8 cellular contexts compared by ENCODE assay signal in genomic region chr7:90613088-90613498, GRCh38. TPM values are rescaled to one million over a fixed set of nuclear protein-coding genes. Genes with fewer than 3 reads are reported as not detected.
DNase-seq lines count a peak whose midpoint lies in the region; ATAC-seq and TF ChIP-seq lines count a peak whose summit lies in the region.

No MANE protein-coding gene starts in this region.

- H3K36me3 Mint-ChIP-seq in CD8-positive, alpha-beta T cell: no peaks in the 10 kb centered on the region

- no peak overlapping the region for H3K4me3 ChIP-seq in fibroblast of pulmonary artery (replicated peaks; ENCODE audit: low read depth, low read length)
- H3K4me3 ChIP-seq in CD8-positive, alpha-beta T cell (ENCODE audit: low read depth, low read length): no peak overlapping the region

- POLR2A ChIA-PET in CD8-positive, alpha-beta T cell (lab: Charles Lee): no interaction called here

- TF ChIP-seq POLR2A in GM18505 (IDR thresholded peaks at IDR 0.05; ENCODE audit: borderline replicate concordance, extremely low read depth, insufficient read depth, insufficient read length): no peak

- in situ Hi-C loops in ACHN (cut with HindIII; ENCODE audit: low pct_ligation_motif_present, low pct_unique_long_range_greater_than_20kb, low sequenced_read_pairs): no loop called here

- H3K27me3 Mint-ChIP-seq in CD8-positive, alpha-beta T cell (ENCODE audit: low read depth): peaks cover 6% of the 10 kb centered on the region

- H3K27me3 ChIP-seq in CD8-positive, alpha-beta T cell (ENCODE audit: insufficient read depth, low read length): no peaks in the 10 kb centered on the region

- H3K4me3 Mint-ChIP-seq in CD8-positive, alpha-beta T cell: no peak overlapping the region

- DNase-seq in fibroblast of pulmonary artery (ENCODE audit: low read depth) (peak; percentile 47), nucleus accumbens (lab: John Stamatoyannopoulos, UW) (no peak), ACHN (no peak)
- DNase-seq in CD8-positive, alpha-beta T cell: no peak
- no peak for DNase-seq in activated CD4-positive, alpha-beta T cell treated with anti-CD3 and anti-CD28 coated beads, Interleukin-2, amount 50 U/mL, for 4 hours

- no peaks in the 10 kb centered on the region for H3K4me1 ChIP-seq in CD8-positive, alpha-beta T cell (ENCODE audit: insufficient read depth, low read length)

- TF ChIP-seq CTCF in fibroblast of pulmonary artery (IDR thresholded peaks at IDR 0.05; ENCODE audit: low read length, missing control alignments): no peak
- no peak for TF ChIP-seq CTCF in CD8-positive, alpha-beta T cell (IDR thresholded peaks at IDR 0.05)

- no peaks in the 10 kb centered on the region for H3K36me3 ChIP-seq in CD8-positive, alpha-beta T cell (ENCODE audit: insufficient read depth, low read length)

- H3K27ac Mint-ChIP-seq in CD8-positive, alpha-beta T cell: no peak overlapping the region

- intact Hi-C loops in CD8-positive, alpha-beta T cell (cut with DNase I, micrococcal nuclease): loop anchor here in 1 of 2 experiments (10.0 kb wide), 1 partner anchor 298 kb away; no protein-coding TSS in a partner anchor

- no peak overlapping the region for H3K27ac ChIP-seq in CD8-positive, alpha-beta T cell (ENCODE audit: low read depth, low read length)

- no peaks in the 10 kb centered on the region for H3K9me3 ChIP-seq in CD8-positive, alpha-beta T cell (ENCODE audit: low read length)

- CTCF ChIA-PET in CD8-positive, alpha-beta T cell (lab: Charles Lee): interaction anchor here (1.1 kb wide), 1 partner anchor 12 kb away, joined by 3 read pairs; no protein-coding TSS in a partner anchor

- H3K9me3 Mint-ChIP-seq in CD8-positive, alpha-beta T cell: no peaks in the 10 kb centered on the region

- ATAC-seq in GM18505 (IDR thresholded peaks at IDR 0.05; ENCODE audit: unreplicated experiment) (peak; percentile 86), GM21447 (IDR thresholded peaks at IDR 0.05; ENCODE audit: unreplicated experiment) (peak; percentile 97), HG03520 (IDR thresholded peaks at IDR 0.05; ENCODE audit: unreplicated experiment) (peak; percentile 82)
- ATAC-seq in CD8-positive, alpha-beta T cell: no peak

- no peaks in the 10 kb centered on the region for H3K4me1 Mint-ChIP-seq in CD8-positive, alpha-beta T cell (ENCODE audit: low read depth)

RNA-seq across cellular contexts. Expression of gene CDK14, which starts 17.0 kb away (rescaled TPM):
- under 1 TPM; 0.19 TPM for total RNA-seq in CD8-positive, alpha-beta T cell
